19 cellular contexts compared by ENCODE assay signal in genomic region chrX:68536429-68536828, GRCh38. TPM values are rescaled to one million over a fixed set of nuclear protein-coding genes. Genes with fewer than 3 reads are reported as not detected.
DNase-seq lines count a peak whose midpoint lies in the region; ATAC-seq and TF ChIP-seq lines count a peak whose summit lies in the region.
"Had no signal": no experiment of that assay in that cellular context is flagged by ENCODE, and none has a peak within 500 bp of the region (broad histone marks: within the 10 kb centered on the region; RNA-seq: fewer than 3 reads in every experiment).

No MANE protein-coding gene starts in this region.

- H3K4me3 ChIP-seq in body of pancreas: no peak overlapping the region
- no peak overlapping the region for H3K4me3 ChIP-seq in CD4-positive, alpha-beta memory T cell (ENCODE audit: low read length in 2 of 2)
- H3K4me3 ChIP-seq in tibial nerve: no peak overlapping the region

- H3K27ac Mint-ChIP-seq in nephron: peak overlapping the region in 2 of 3 experiments; percentile 4 to 19
- no peak overlapping the region for H3K27ac Mint-ChIP-seq in CD4-positive, alpha-beta memory T cell
- H3K27ac Mint-ChIP-seq in activated CD8-positive, alpha-beta T cell treated with anti-CD3 and anti-CD28 coated beads for 36 hours: no peak overlapping the region
- H3K27ac Mint-ChIP-seq: B cell; CD8-positive, alpha-beta memory T cell had no signal

- CTCF ChIA-PET in CD4-positive, alpha-beta memory T cell (lab: Charles Lee; ENCODE audit: partially characterized antibody): no interaction called here
- CTCF ChIA-PET in activated CD8-positive, alpha-beta T cell treated with anti-CD3 and anti-CD28 coated beads for 36 hours (lab: Charles Lee): no interaction called here

- 58 to 69% methylated on average over 1 of the region's 1 CpG for WGBS in body of pancreas, 2 donors
- 88 to 89% methylated on average over 1 of the region's 1 CpG for WGBS in tibial nerve, 2 donors

- H3K27me3 Mint-ChIP-seq in nephron (ENCODE audit: low read depth): no peaks in the 10 kb centered on the region
- no peaks in the 10 kb centered on the region for H3K27me3 Mint-ChIP-seq in CD4-positive, alpha-beta memory T cell
- H3K27me3 Mint-ChIP-seq in activated CD8-positive, alpha-beta T cell treated with anti-CD3 and anti-CD28 coated beads for 36 hours: no peaks in the 10 kb centered on the region
- H3K27me3 Mint-ChIP-seq: B cell had no signal

- TF ChIP-seq CTCF in body of pancreas (IDR thresholded peaks at IDR 0.05) (no peak), nephron (IDR thresholded peaks at IDR 0.05; ENCODE audit: unreplicated experiment in 3 of 3) (no peak), tibial nerve (IDR thresholded peaks at IDR 0.05) (no peak)
- TF ChIP-seq CTCF in activated CD8-positive, alpha-beta T cell treated with anti-CD3 and anti-CD28 coated beads for 36 hours (IDR thresholded peaks at IDR 0.05): no peak

- H3K9me3 Mint-ChIP-seq in nephron: no peaks in the 10 kb centered on the region
- no peaks in the 10 kb centered on the region for H3K9me3 Mint-ChIP-seq in CD4-positive, alpha-beta memory T cell
- no peaks in the 10 kb centered on the region for H3K9me3 Mint-ChIP-seq in activated CD8-positive, alpha-beta T cell treated with anti-CD3 and anti-CD28 coated beads for 36 hours
- H3K9me3 Mint-ChIP-seq: CD8-positive, alpha-beta memory T cell had no signal

- H3K27ac ChIP-seq in body of pancreas: no peak overlapping the region
- no peak overlapping the region for H3K27ac ChIP-seq in CD4-positive, alpha-beta memory T cell (ENCODE audit: low read depth, low read length)
- no peak overlapping the region for H3K27ac ChIP-seq in tibial nerve
- H3K27ac ChIP-seq: KMS-11 had no signal

- H3K4me3 Mint-ChIP-seq in nephron: no peak overlapping the region
- no peak overlapping the region for H3K4me3 Mint-ChIP-seq in CD4-positive, alpha-beta memory T cell
- H3K4me3 Mint-ChIP-seq in activated CD8-positive, alpha-beta T cell treated with anti-CD3 and anti-CD28 coated beads for 36 hours: no peak overlapping the region
- H3K4me3 Mint-ChIP-seq: B cell; CD8-positive, alpha-beta memory T cell had no signal

- intact Hi-C loops in body of pancreas (cut with DNase I): no loop called here
- intact Hi-C loops in CD4-positive, alpha-beta memory T cell (cut with micrococcal nuclease): no loop called here
- intact Hi-C loops in activated CD8-positive, alpha-beta T cell treated with anti-CD3 and anti-CD28 coated beads for 36 hours (cut with micrococcal nuclease): no loop called here

- TF ChIP-seq POLR2A in body of pancreas (IDR thresholded peaks at IDR 0.05): no peak
- TF ChIP-seq POLR2A in tibial nerve (IDR thresholded peaks at IDR 0.05): no peak

- POLR2A ChIA-PET in CD4-positive, alpha-beta memory T cell (lab: Charles Lee; ENCODE audit: partially characterized antibody): no interaction called here
- POLR2A ChIA-PET in activated CD8-positive, alpha-beta T cell treated with anti-CD3 and anti-CD28 coated beads for 36 hours (lab: Charles Lee): no interaction called here

- H3K27me3 ChIP-seq in body of pancreas (no peaks in the 10 kb centered on the region), tibial nerve (peaks cover 0 to 3% of the 10 kb centered on the region in 2 donors)
- H3K27me3 ChIP-seq in CD4-positive, alpha-beta memory T cell (ENCODE audit: insufficient read depth, low read length): no peaks in the 10 kb centered on the region

- H3K36me3 Mint-ChIP-seq in nephron (ENCODE audit: low read depth): peaks cover 13% of the 10 kb centered on the region
- peaks cover 17 to 25% of the 10 kb centered on the region in 2 donors for H3K36me3 Mint-ChIP-seq in CD4-positive, alpha-beta memory T cell
- H3K36me3 Mint-ChIP-seq in activated CD8-positive, alpha-beta T cell treated with anti-CD3 and anti-CD28 coated beads for 36 hours (ENCODE audit: low read depth): peaks cover 13% of the 10 kb centered on the region

- peak; percentile 53 for ATAC-seq in GM18858 (IDR thresholded peaks at IDR 0.05; ENCODE audit: unreplicated experiment)
- ATAC-seq in GM21786 (IDR thresholded peaks at IDR 0.05; ENCODE audit: unreplicated experiment): peak; percentile 71
- peak; percentile 35 for ATAC-seq in body of pancreas
- ATAC-seq in activated CD8-positive, alpha-beta T cell treated with anti-CD3 and anti-CD28 coated beads for 36 hours: no peak
- ATAC-seq: Right ventricle myocardium inferior had no signal

- H3K9me3 ChIP-seq in body of pancreas (no peaks in the 10 kb centered on the region), tibial nerve (no peaks in the 10 kb centered on the region)
- no peaks in the 10 kb centered on the region for H3K9me3 ChIP-seq in CD4-positive, alpha-beta memory T cell (ENCODE audit: control insufficient read depth in 1 of 2, low read length in 2 of 2)
- H3K9me3 ChIP-seq: SK-N-SH had no signal

- H3K36me3 ChIP-seq in body of pancreas (replicated peaks in 1 of 2; ENCODE audit: insufficient read depth in 1 of 2, low read depth in 2 of 2) (no peaks in the 10 kb centered on the region), tibial nerve (peaks cover 0 to 6% (median 0%) of the 10 kb centered on the region in 3 donors)
- peaks cover 5% of the 10 kb centered on the region for H3K36me3 ChIP-seq in CD4-positive, alpha-beta memory T cell (ENCODE audit: insufficient read depth, low read length)

- H3K4me1 ChIP-seq in body of pancreas (no peaks in the 10 kb centered on the region), tibial nerve (no peaks in the 10 kb centered on the region)
- H3K4me1 ChIP-seq in CD4-positive, alpha-beta memory T cell (ENCODE audit: insufficient read depth, low read length): no peaks in the 10 kb centered on the region

- no peak for DNase-seq in body of pancreas
- DNase-seq in CD4-positive, alpha-beta memory T cell: no peak
- DNase-seq in anterior cingulate cortex (lab: John Stamatoyannopoulos, UW): no peak
- DNase-seq in activated CD8-positive, alpha-beta T cell treated with anti-CD3 and anti-CD28 coated beads for 36 hours: no peak
- DNase-seq in tibial nerve (ENCODE audit: low spot score in 2 of 2): no peak
- DNase-seq: CD8-positive, alpha-beta memory T cell; DMS 273 treated with DMSO at 0.1 percent for 48 hours; GOT3; MM.1S; NCI-H1105; NCI-H1694 treated with DMSO at 0.1 percent for 48 hours; NCI-H446 treated with DMSO at 0.1 percent for 48 hours; SK-N-SH had no signal

- peaks cover 5% of the 10 kb centered on the region for H3K4me1 Mint-ChIP-seq in nephron
- no peaks in the 10 kb centered on the region for H3K4me1 Mint-ChIP-seq in CD4-positive, alpha-beta memory T cell
- peaks cover 7% of the 10 kb centered on the region for H3K4me1 Mint-ChIP-seq in activated CD8-positive, alpha-beta T cell treated with anti-CD3 and anti-CD28 coated beads for 36 hours (ENCODE audit: low read depth)
- H3K4me1 Mint-ChIP-seq: B cell; CD8-positive, alpha-beta memory T cell had no signal

- TF ChIP-seq EP300 in tibial nerve (IDR thresholded peaks at IDR 0.05): no peak

RNA-seq across cellular contexts. Expression of gene YIPF6, which starts 37.6 kb away (rescaled TPM):
- total RNA-seq in body of pancreas: 10 to 100 TPM; 12.9 to 14.0 TPM
- total RNA-seq in CD4-positive, alpha-beta memory T cell: 10 to 100 TPM; 17.1 to 18.9 TPM
- polyA plus RNA-seq in CD4-positive, alpha-beta memory T cell: 10 to 100 TPM; 22.2 to 23.2 TPM
- total RNA-seq in activated CD8-positive, alpha-beta T cell treated with anti-CD3 and anti-CD28 coated beads for 36 hours: 10 to 100 TPM; 14.3 to 15.9 TPM
- 10 to 100 TPM; 22.5 to 25.5 (median 24.3) TPM for total RNA-seq in tibial nerve

Comparison
In these comparisons a context has a peak if more than half of its experiments do, and no peak if none do; other contexts are left out.
1. H3K27ac Mint-ChIP-seq: peak in nephron (2 of 3); none in CD4-positive, alpha-beta memory T cell (0 of 7) and activated CD8-positive, alpha-beta T cell treated with anti-CD3 and anti-CD28 coated beads for 36 hours (single experiment).